Comparison of ENCODE assay signal across 7 cellular contexts in genomic region chr14:23708343-23708742, GRCh38.
"Had no signal": no experiment of that assay in that cellular context is flagged by ENCODE, and none has a peak within 500 bp of the region (broad histone marks: within the 10 kb centered on the region; RNA-seq: fewer than 3 reads in every experiment).

No MANE protein-coding gene starts in this region.

- H3K27ac ChIP-seq: HL-60, KMS-11 had no signal

- DNase-seq: IMR-90, KBM-7, KG1 had no signal

- FAIRE-seq: HepG2, HTR-8/SVneo had no signal

- H3K9ac ChIP-seq: KMS-11 had no signal

- H3K4me2 ChIP-seq: KMS-11 had no signal

- ATAC-seq: HepG2 had no signal
